ENCODE assay signal across 11 cellular contexts in the genomic region with DNA sequence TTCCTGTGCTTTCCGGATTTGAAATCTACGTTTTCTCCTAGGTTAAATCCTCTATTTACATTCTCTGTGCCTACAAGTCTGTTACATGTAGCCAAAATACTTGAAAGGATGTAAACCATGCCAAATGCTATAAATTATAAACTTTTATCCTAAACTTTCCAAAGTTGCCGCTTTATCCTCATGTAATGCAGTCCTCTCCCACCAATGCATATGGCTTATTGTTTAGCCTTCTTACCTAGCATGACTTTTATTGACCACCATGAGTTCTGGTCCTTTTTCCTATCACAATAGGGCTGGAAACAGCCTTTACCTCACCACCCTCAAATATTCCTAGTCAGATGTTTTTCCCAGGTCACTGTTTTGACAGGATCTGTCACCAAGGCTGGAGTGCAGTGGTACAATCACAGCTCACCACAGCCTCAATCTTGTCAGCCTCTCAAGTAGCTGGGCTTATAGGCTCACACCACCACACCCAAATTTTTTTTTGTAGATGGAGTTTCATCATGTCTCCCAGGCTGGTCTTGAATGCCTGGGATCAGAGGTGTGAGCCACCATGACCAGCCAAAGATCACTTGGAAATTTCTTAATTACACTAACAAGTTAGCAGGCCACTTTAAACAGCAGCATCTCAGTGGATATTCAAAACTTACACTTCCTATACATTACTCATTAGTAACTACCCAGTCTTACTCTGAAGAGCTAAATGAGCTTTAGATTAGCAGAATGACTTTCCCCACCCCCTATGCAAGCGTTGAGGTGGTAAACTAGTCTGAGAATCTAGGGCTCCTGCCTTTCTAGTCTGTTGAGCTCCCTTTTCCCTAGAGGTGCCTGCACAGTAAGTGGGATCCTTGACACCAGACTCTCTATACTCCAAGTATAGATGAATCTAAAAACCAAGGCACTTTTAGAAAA.
DNase-seq lines count a peak whose midpoint lies in the region; ATAC-seq and TF ChIP-seq lines count a peak whose summit lies in the region.
"Had no signal": no experiment of that assay in that cellular context is flagged by ENCODE, and none has a peak within 500 bp of the region (broad histone marks: within the 10 kb centered on the region; RNA-seq: fewer than 3 reads in every experiment).

No MANE protein-coding gene starts in this region.

- H3K27me3 ChIP-seq in ACC112 (ENCODE audit: insufficient read depth, low read length) = no peaks in the 10 kb centered on the region

- no peak for ATAC-seq in GM21529 (IDR thresholded peaks at IDR 0.05; ENCODE audit: unreplicated experiment)

- peaks cover 30% of the 10 kb centered on the region for H3K36me3 ChIP-seq in ACC112 (ENCODE audit: insufficient read depth, low read length)

- POLR2A ChIA-PET in GM10248 (lab: Yijun Ruan, JAX) = interaction anchor here (0.5 to 1.5 kb wide), 4 partner anchors 13 to 119 kb away, joined by 3 to 7 read pairs (median 6); no protein-coding TSS in a partner anchor

- DNase-seq in GM12865 (ENCODE audit: low read depth) = peak; percentile 44
- peak; percentile 11 for DNase-seq in NCI-H748 treated with DMSO at 0.1 percent for 48 hours (lab: John Stamatoyannopoulos, UW)
- DNase-seq in cerebellar cortex (ENCODE audit: low spot score) = peak; percentile 34
- no peak for DNase-seq in GF-D8 (lab: John Stamatoyannopoulos, UW)
- DNase-seq in GM10248 (ENCODE audit: extremely low spot score) = no peak
- DNase-seq in middle frontal gyrus (ENCODE audit: extremely low spot score, low spot score) = no peak
- DNase-seq: effector CD8-positive, alpha-beta T cell; SHP77 had no signal

- TF ChIP-seq CTCF in GM12865 (IDR thresholded peaks at IDR 0.05; ENCODE audit: insufficient read depth, low read depth, low read length, missing control alignments) (no peak), GM10248 (IDR thresholded peaks at IDR 0.05; ENCODE audit: control extremely low read depth, extremely low read depth, low read depth, missing control alignments) (no peak)

- peaks cover 12% of the 10 kb centered on the region for H3K4me1 ChIP-seq in ACC112 (ENCODE audit: control insufficient read depth, insufficient read depth, low read length, unreplicated experiment)

- H2AFZ ChIP-seq in ACC112 (ENCODE audit: low read length, unreplicated experiment) = no peak overlapping the region
- H2AFZ ChIP-seq: parathyroid adenoma had no signal

- peak overlapping the region; percentile 7 for H3K27ac ChIP-seq in ACC112 (ENCODE audit: low read depth, low read length)
- H3K27ac ChIP-seq: parathyroid adenoma had no signal

- CTCF ChIA-PET in GM10248 (lab: Yijun Ruan, JAX) = interaction anchor here (1.1 to 7.3 kb wide), 7 partner anchors 10 to 64 kb away, joined by 3 to 85 read pairs (median 6); partner anchors contain the start of genes DHH and LMBR1L

- H3K79me2 ChIP-seq in ACC112 (ENCODE audit: control insufficient read depth, insufficient read depth, low read length, unreplicated experiment) = peaks cover 34% of the 10 kb centered on the region
- H3K79me2 ChIP-seq: parathyroid adenoma had no signal

- H3K4me3 ChIP-seq in ACC112 (ENCODE audit: low read depth, low read length) (no peak overlapping the region), GM12865 (ENCODE audit: low read depth, low read length) (no peak overlapping the region)

Comparison
In these comparisons a context has a peak if more than half of its experiments do, and no peak if none do; other contexts are left out.
1. DNase-seq: peak in GM12865 (single experiment), NCI-H748 treated with DMSO at 0.1 percent for 48 hours (single experiment) and cerebellar cortex (single experiment); none in GF-D8 (single experiment), GM10248 (single experiment) and middle frontal gyrus (single experiment).